In genomic region chrX:17848545-17849265, GRCh38 we compare ENCODE assay signal across 12 cellular contexts. TPM values are rescaled to one million over a fixed set of nuclear protein-coding genes. Genes with fewer than 3 reads are reported as not detected.
DNase-seq lines count a peak whose midpoint lies in the region; ATAC-seq and TF ChIP-seq lines count a peak whose summit lies in the region.
"Had no signal": no experiment of that assay in that cellular context is flagged by ENCODE, and none has a peak within 500 bp of the region (broad histone marks: within the 10 kb centered on the region; RNA-seq: fewer than 3 reads in every experiment).

No MANE protein-coding gene starts in this region.

- no peak overlapping the region for H3K4me3 Mint-ChIP-seq in activated T-cell treated with anti-CD3 and anti-CD28 coated beads, Interleukin-2, amount 50 U/mL, for 4 hours
- H3K4me3 Mint-ChIP-seq in neural crest cell, result no peak overlapping the region

- H3K9me3 Mint-ChIP-seq in activated T-cell treated with anti-CD3 and anti-CD28 coated beads, Interleukin-2, amount 50 U/mL, for 4 hours, result no peaks in the 10 kb centered on the region
- no peaks in the 10 kb centered on the region for H3K9me3 Mint-ChIP-seq in neural crest cell

- peak; percentile 38 to 53 for ATAC-seq in activated T-cell treated with anti-CD3 and anti-CD28 coated beads, Interleukin-2, amount 50 U/mL, for 4 hours

- H3K27ac Mint-ChIP-seq in neural crest cell (ENCODE audit: unreplicated experiment), result peak overlapping the region; percentile 23

- H3K4me1 Mint-ChIP-seq in activated T-cell treated with anti-CD3 and anti-CD28 coated beads, Interleukin-2, amount 50 U/mL, for 4 hours (ENCODE audit: low read depth), result peaks cover 2% of the 10 kb centered on the region
- no peaks in the 10 kb centered on the region for H3K4me1 Mint-ChIP-seq in neural crest cell

- H3K36me3 Mint-ChIP-seq in activated T-cell treated with anti-CD3 and anti-CD28 coated beads, Interleukin-2, amount 50 U/mL, for 4 hours (ENCODE audit: insufficient read depth), result no peaks in the 10 kb centered on the region
- H3K36me3 Mint-ChIP-seq in neural crest cell (ENCODE audit: low read depth), result no peaks in the 10 kb centered on the region

- DNase-seq in activated T-cell treated with anti-CD3 and anti-CD28 coated beads, Interleukin-2, amount 50 U/mL, for 4 hours, result no peak
- DNase-seq in activated T-cell treated with anti-CD3 and anti-CD28 coated beads, Interleukin-2, amount 50 U/mL, for 1 hour, result no peak
- peak; percentile 2 for DNase-seq in stimulated activated CD4-positive, alpha-beta T cell treated with anti-CD3 and anti-CD28 coated beads, Interleukin-15, amount 100 ng/mL, for 24 hours
- DNase-seq in stimulated activated CD4-positive, alpha-beta T cell treated with anti-CD3 and anti-CD28 coated beads, Interleukin-2, amount 100 ng/mL, for 24 hours, result no peak
- DNase-seq in neural crest cell (ENCODE audit: low read depth, low spot score) (no peak), NAMALWA (ENCODE audit: low spot score) (no peak), NCI-H1417 treated with DMSO at 0.1 percent for 48 hours (lab: John Stamatoyannopoulos, UW) (no peak)
- DNase-seq: GF-D8, NCI-H187 treated with DMSO at 0.1 percent for 48 hours, NCI-H345, NCI-H526, RPMI8226 had no signal

- no peaks in the 10 kb centered on the region for H3K27me3 Mint-ChIP-seq in activated T-cell treated with anti-CD3 and anti-CD28 coated beads, Interleukin-2, amount 50 U/mL, for 4 hours (ENCODE audit: low read depth)
- peaks cover 14% of the 10 kb centered on the region for H3K27me3 Mint-ChIP-seq in neural crest cell (ENCODE audit: low read depth)

- TF ChIP-seq CTCF in neural crest cell (conservative IDR thresholded peaks at IDR 0.05), result no peak

RNA-seq across cellular contexts. Expression of gene RAI2, which starts 12.4 kb away (rescaled TPM):
- total RNA-seq in activated T-cell treated with anti-CD3 and anti-CD28 coated beads, Interleukin-2, amount 50 U/mL, for 4 hours, result 1 to 10 TPM in 1 of 3 donors, under 1 TPM in 2; 0.41 to 1.1 (median 0.83) TPM
- 0.63 and 0.77 TPM in 2 replicates for total RNA-seq in neural crest cell
